Comparison of ENCODE assay signal across 12 cellular contexts in the genomic region with DNA sequence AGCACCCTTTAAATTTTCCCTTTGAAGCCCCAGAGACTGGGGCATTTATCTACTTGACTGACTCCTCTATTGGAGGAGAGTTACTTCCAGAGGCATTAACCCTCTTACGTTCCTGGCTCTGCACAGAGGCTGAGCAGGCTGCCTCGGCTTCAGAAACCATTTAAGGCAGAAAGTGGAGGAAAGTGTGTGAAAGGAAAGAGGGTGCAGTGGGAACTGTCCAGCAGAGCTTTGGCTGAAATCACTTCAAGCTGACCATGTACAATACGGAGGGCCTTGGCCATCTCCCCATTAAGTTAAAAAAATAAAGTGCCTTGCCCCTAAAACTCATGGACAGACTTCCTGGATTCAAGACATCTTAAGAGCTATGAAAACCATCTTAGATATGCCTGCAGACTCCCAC.
DNase-seq lines count a peak whose midpoint lies in the region; ATAC-seq, FAIRE-seq and TF ChIP-seq lines count a peak whose summit lies in the region.
"Had no signal": no experiment of that assay in that cellular context is flagged by ENCODE, and none has a peak within 500 bp of the region (broad histone marks: within the 10 kb centered on the region; RNA-seq: fewer than 3 reads in every experiment).

No MANE protein-coding gene starts in this region.

- no peak for FAIRE-seq in GM12892 (lab: Jason Lieb, UNC)
- FAIRE-seq: G401.6, RCC 7860 had no signal

- no peaks in the 10 kb centered on the region for H3K79me1 ChIP-seq in H9 (ENCODE audit: insufficient read depth, low read depth, low read length, poor library complexity, severe bottlenecking)

- peak; percentile 41 for DNase-seq in H9
- peak; percentile 42 for DNase-seq in NT2/D1 (ENCODE audit: low read depth, low spot score)
- DNase-seq in choroid plexus epithelial cell (ENCODE audit: low read depth): peak; percentile 1
- peak; percentile 15 for DNase-seq in mucosa of gallbladder (ENCODE audit: low spot score)
- DNase-seq in HK-2 (ENCODE audit: unreplicated experiment): no peak
- DNase-seq in effector memory CD8-positive, alpha-beta T cell: no peak
- no peak for DNase-seq in GM12892 (ENCODE audit: insufficient read length)
- DNase-seq: NCI-H2081 had no signal

- H3K9ac ChIP-seq in H9 (ENCODE audit: extremely low read depth, insufficient read length, low read length) (no peak overlapping the region), NT2/D1 (ENCODE audit: insufficient read length, low read depth) (no peak overlapping the region)

- H2BK15ac ChIP-seq in H9 (ENCODE audit: low read depth, low read length): no peak overlapping the region

- no peak overlapping the region for H2BK5ac ChIP-seq in H9 (ENCODE audit: insufficient read length, low read length)

- TF ChIP-seq POLR2A in GM12892 (IDR thresholded peaks at IDR 0.05; ENCODE audit: low read depth, low read length): no peak

- no peak overlapping the region for H2BK120ac ChIP-seq in H9 (ENCODE audit: low read depth, low read length, poor library complexity, severe bottlenecking)

- H3K36me3 ChIP-seq in NT2/D1 (ENCODE audit: insufficient read depth, insufficient read length, low read length): no peaks in the 10 kb centered on the region

- no peak overlapping the region for H3K23ac ChIP-seq in H9 (ENCODE audit: insufficient read length, low read depth, low read length)

- no peaks in the 10 kb centered on the region for H3K23me2 ChIP-seq in H9 (ENCODE audit: insufficient read length, low read depth, low read length, poor library complexity, severe bottlenecking)

- no peak overlapping the region for H3K56ac ChIP-seq in H9 (ENCODE audit: insufficient read length, low read depth, low read length)

- no peaks in the 10 kb centered on the region for H4K20me1 ChIP-seq in H9 (ENCODE audit: control insufficient read depth, insufficient read depth, insufficient read length)

- no peak overlapping the region for H3K4me3 Mint-ChIP-seq in H9
- H3K4me3 Mint-ChIP-seq in effector memory CD8-positive, alpha-beta T cell: no peak overlapping the region
- H3K4me3 Mint-ChIP-seq: memory B cell had no signal

- no peak overlapping the region for H2AFZ ChIP-seq in H9 (ENCODE audit: low read length)

- no peak overlapping the region for H3K27ac ChIP-seq in H9 (ENCODE audit: insufficient read length, low read depth, low read length)

- no peak overlapping the region for H3T11ph ChIP-seq in H9 (ENCODE audit: low read length)

- H3K27me3 ChIP-seq in H9 (ENCODE audit: insufficient read depth, low read length): no peaks in the 10 kb centered on the region
- H3K27me3 ChIP-seq in NT2/D1 (ENCODE audit: insufficient read depth, insufficient read length): no peaks in the 10 kb centered on the region

- no peak overlapping the region for H3K14ac ChIP-seq in H9 (ENCODE audit: insufficient read depth, low read length)

- H3K27me3 Mint-ChIP-seq in H9 (ENCODE audit: low read depth): peaks cover 5% of the 10 kb centered on the region; the same call in 1 of the 2 replicates
- peaks cover 23 to 30% of the 10 kb centered on the region in 2 donors for H3K27me3 Mint-ChIP-seq in effector memory CD8-positive, alpha-beta T cell

- H4K8ac ChIP-seq in H9 (replicated peaks; ENCODE audit: insufficient read length, low read depth, low read length): no peak overlapping the region

- H2BK20ac ChIP-seq in H9 (ENCODE audit: low read depth, low read length, poor library complexity, severe bottlenecking): no peak overlapping the region

- H4K5ac ChIP-seq in H9 (ENCODE audit: insufficient read length, low read depth, low read length): no peak overlapping the region

- H3K4ac ChIP-seq in H9 (ENCODE audit: low read depth, low read length): no peak overlapping the region

- H3K4me3 ChIP-seq in NT2/D1 (ENCODE audit: insufficient read length, low read depth): no peak overlapping the region
- H3K4me3 ChIP-seq in choroid plexus epithelial cell (ENCODE audit: low read depth, low read length): no peak overlapping the region

- peaks cover 0 to 5% of the 10 kb centered on the region in 2 experiments; a peak in 1 of 4 replicates for H3K4me1 Mint-ChIP-seq in H9
- peaks cover 7 to 8% of the 10 kb centered on the region in 2 donors for H3K4me1 Mint-ChIP-seq in effector memory CD8-positive, alpha-beta T cell (ENCODE audit: low read depth in 2 of 2)
- H3K4me1 Mint-ChIP-seq: memory B cell had no signal

- H3K9me3 ChIP-seq in H9 (ENCODE audit: control insufficient read depth, low read depth, low read length) (no peaks in the 10 kb centered on the region), NT2/D1 (ENCODE audit: insufficient read depth, low read length) (no peaks in the 10 kb centered on the region)

- H3K18ac ChIP-seq in H9 (ENCODE audit: insufficient read length, low read depth, low read length): no peak overlapping the region

- H2AK5ac ChIP-seq in H9 (ENCODE audit: insufficient read length, low read length): no peak overlapping the region

- H3K4me2 ChIP-seq in H9 (ENCODE audit: insufficient read depth, insufficient read length, low read length): no peak overlapping the region

- no CpG with 5 or more reads among the region's 3 CpGs for WGBS in H9 (ENCODE audit: extremely low coverage, insufficient read length, low lambda C conversion rate)

- no peaks in the 10 kb centered on the region for H3K79me2 ChIP-seq in H9 (ENCODE audit: insufficient read depth, low read length)

- no peak overlapping the region for H2BK12ac ChIP-seq in H9 (ENCODE audit: insufficient read length, low read depth, low read length)

- H3K36me3 Mint-ChIP-seq in H9 (ENCODE audit: insufficient read depth in 1 of 3, low read depth in 3 of 3): no peaks in the 10 kb centered on the region
- no peaks in the 10 kb centered on the region for H3K36me3 Mint-ChIP-seq in effector memory CD8-positive, alpha-beta T cell (ENCODE audit: insufficient read depth)
- H3K36me3 Mint-ChIP-seq: memory B cell had no signal

- no peak overlapping the region for H3K27ac Mint-ChIP-seq in H9
- H3K27ac Mint-ChIP-seq in effector memory CD8-positive, alpha-beta T cell: no peak overlapping the region
- H3K27ac Mint-ChIP-seq: memory B cell had no signal

- no peak for ATAC-seq in GM18873 (IDR thresholded peaks at IDR 0.05; ENCODE audit: low FRiP score, unreplicated experiment)
- no peak for ATAC-seq in effector memory CD8-positive, alpha-beta T cell (replicated peaks)

- H3K4me1 ChIP-seq in H9 (ENCODE audit: insufficient read depth, low read length) (no peaks in the 10 kb centered on the region), NT2/D1 (ENCODE audit: insufficient read depth, insufficient read length) (no peaks in the 10 kb centered on the region)

- no peak overlapping the region for H4K91ac ChIP-seq in H9 (ENCODE audit: insufficient read length, low read depth, low read length)

- TF ChIP-seq CTCF in H9 (conservative IDR thresholded peaks at IDR 0.05) (no peak), choroid plexus epithelial cell (conservative IDR thresholded peaks at IDR 0.05; ENCODE audit: low read depth, low read length) (no peak)

- H3K9me3 Mint-ChIP-seq in H9: no peaks in the 10 kb centered on the region; a peak in 1 of 5 replicates
- H3K9me3 Mint-ChIP-seq in effector memory CD8-positive, alpha-beta T cell: no peaks in the 10 kb centered on the region
- H3K9me3 Mint-ChIP-seq: memory B cell had no signal

Comparison
In these comparisons a context has a peak if more than half of its experiments do, and no peak if none do; other contexts are left out.
1. DNase-seq: peak in H9 (single experiment), NT2/D1 (single experiment), choroid plexus epithelial cell (single experiment) and mucosa of gallbladder (single experiment); none in HK-2 (single experiment), effector memory CD8-positive, alpha-beta T cell (0 of 3) and GM12892 (single experiment).